In genomic region chr22:41022470-41023298, GRCh38 we compare ENCODE assay signal across 8 cellular contexts.
DNase-seq lines count a peak whose midpoint lies in the region; ATAC-seq and TF ChIP-seq lines count a peak whose summit lies in the region.

No MANE protein-coding gene starts in this region.

- H3K36me3 ChIP-seq in PC-9 (ENCODE audit: low read depth), result no peaks in the 10 kb centered on the region

- TF ChIP-seq CTCF in AG09309 (IDR thresholded peaks at IDR 0.05; ENCODE audit: control insufficient read depth, insufficient read depth, low read depth, low read length, missing control alignments) (no peak), PC-9 (conservative IDR thresholded peaks at IDR 0.05) (no peak)

- DNase-seq in AG09309 (ENCODE audit: low read depth) (peak; percentile 21), GM19238 (ENCODE audit: insufficient read length, low spot score) (peak; percentile 50), HuH-7 (ENCODE audit: low spot score) (peak; percentile 90), PC-9 (peak; percentile 68 to 92), erythroblast (lab: John Stamatoyannopoulos, UW) (peak; percentile 85 to 91), mucosa of gallbladder (ENCODE audit: low spot score) (peak; percentile 88)
- DNase-seq in activated T-cell treated with anti-CD3 and anti-CD28 coated beads, Interleukin-2, amount 50 U/mL, for 4 hours, result peak; percentile 72
- peak; percentile 54 to 66 for DNase-seq in stimulated activated CD8-positive, alpha-beta memory T cell treated with anti-CD3 and anti-CD28 coated beads, Interleukin-2, amount 100 ng/mL, for 1 hour (ENCODE audit: low read depth in 2 of 2)

- H3K4me1 Mint-ChIP-seq in activated T-cell treated with anti-CD3 and anti-CD28 coated beads, Interleukin-2, amount 50 U/mL, for 4 hours (ENCODE audit: low read depth), result peaks cover 12% of the 10 kb centered on the region

- no peaks in the 10 kb centered on the region for H3K27me3 ChIP-seq in PC-9 (ENCODE audit: insufficient read depth, low read depth)

- ATAC-seq in activated T-cell treated with anti-CD3 and anti-CD28 coated beads, Interleukin-2, amount 50 U/mL, for 4 hours, result peak; percentile 84 to 88

- H4K20me1 ChIP-seq in PC-9 (ENCODE audit: insufficient read depth), result no peaks in the 10 kb centered on the region

- H3K36me3 Mint-ChIP-seq in activated T-cell treated with anti-CD3 and anti-CD28 coated beads, Interleukin-2, amount 50 U/mL, for 4 hours (ENCODE audit: insufficient read depth), result no peaks in the 10 kb centered on the region

- H3K4me2 ChIP-seq in PC-9, result peak overlapping the region; percentile 85

- BruUV-seq in PC-9 (replicated peaks; lab: Mats Ljungman, UMichigan), result TSS peak; percentile 77

- H3K4me3 ChIP-seq in AG09309 (ENCODE audit: control insufficient read depth, low read depth, low read length) (peak overlapping the region; percentile 61), PC-9 (peak overlapping the region; percentile 69)

- peak overlapping the region; percentile 95 for H3K27ac ChIP-seq in PC-9

- no peaks in the 10 kb centered on the region for H3K9me2 ChIP-seq in PC-9 (ENCODE audit: insufficient read depth)

- H3K9me3 Mint-ChIP-seq in activated T-cell treated with anti-CD3 and anti-CD28 coated beads, Interleukin-2, amount 50 U/mL, for 4 hours, result no peaks in the 10 kb centered on the region

- peaks cover 11% of the 10 kb centered on the region; the same call in 1 of the 2 replicates for H3K79me2 ChIP-seq in PC-9 (ENCODE audit: low read depth)

- no peaks in the 10 kb centered on the region for H3K9me3 ChIP-seq in PC-9 (ENCODE audit: insufficient read depth, low read depth)

- POLR2A ChIA-PET in PC-9 (lab: Charles Lee; ENCODE audit: unreplicated experiment), result interaction anchor here (0.6 to 1.5 kb wide), 5 partner anchors 14 to 83 kb away, joined by 7 to 21 read pairs (median 7); partner anchors contain the start of gene RBX1

- CTCF ChIA-PET in PC-9 (lab: Charles Lee), result interaction anchor here (0.6 to 0.7 kb wide), 2 partner anchors 100 to 182 kb away, joined by 4 to 6 read pairs; no protein-coding TSS in a partner anchor

- H3K27me3 Mint-ChIP-seq in activated T-cell treated with anti-CD3 and anti-CD28 coated beads, Interleukin-2, amount 50 U/mL, for 4 hours (ENCODE audit: low read depth), result peaks cover 2% of the 10 kb centered on the region

- peaks cover 39% of the 10 kb centered on the region for H3F3A ChIP-seq in PC-9 (ENCODE audit: insufficient read depth, low read depth)

- H3K4me1 ChIP-seq in PC-9 (replicated peaks; ENCODE audit: insufficient read depth), result peaks cover 15% of the 10 kb centered on the region

- TF ChIP-seq POLR2A in erythroblast (IDR thresholded peaks at IDR 0.05; ENCODE audit: low read length), result peak; percentile 50

- H3K4me3 Mint-ChIP-seq in activated T-cell treated with anti-CD3 and anti-CD28 coated beads, Interleukin-2, amount 50 U/mL, for 4 hours, result peak overlapping the region; percentile 77

- H2AFZ ChIP-seq in PC-9, result peak overlapping the region; percentile 75

- intact Hi-C loops in PC-9 (cut with micrococcal nuclease; ENCODE audit: unreplicated experiment), result no loop called here

Comparison
In these comparisons a context has a peak if more than half of its experiments do, and no peak if none do; other contexts are left out.
1. Peak in every context shown above with its lines: DNase-seq, ATAC-seq, H3K4me3 ChIP-seq and H3K27ac ChIP-seq.
2. DNase-seq: peak in every context shown above with its lines; median percentile 90 in HuH-7; 88 in erythroblast; 88 in mucosa of gallbladder; 80 in PC-9; 72 in activated T-cell treated with anti-CD3 and anti-CD28 coated beads, Interleukin-2, amount 50 U/mL, for 4 hours; 60 in stimulated activated CD8-positive, alpha-beta memory T cell treated with anti-CD3 and anti-CD28 coated beads, Interleukin-2, amount 100 ng/mL, for 1 hour; 50 in GM19238; 21 in AG09309.